In genomic region chr6:21595265-21595950, GRCh38 we compare ENCODE assay signal across 8 cellular contexts. TPM values are rescaled to one million over a fixed set of nuclear protein-coding genes. Genes with fewer than 3 reads are reported as not detected.
A peak's percentile ranks its signal among the peaks of the same experiment; 100 is the strongest.
DNase-seq lines count a peak whose midpoint lies in the region; ATAC-seq, FAIRE-seq and TF ChIP-seq lines count a peak whose summit lies in the region.

No MANE protein-coding gene starts in this region.

- H3K27me3 ChIP-seq in muscle layer of duodenum (ENCODE audit: low read depth, low read length) (no peaks in the 10 kb centered on the region), aorta (ENCODE audit: control insufficient read depth in 1 of 2, insufficient read depth in 2 of 2, low read length in 1 of 2) (no peaks in the 10 kb centered on the region)

- WGBS in A549 (ENCODE audit: missing lambda C conversion rate) = 2% methylated on average over 19 of the region's 95 CpGs
- 1% methylated on average over 61 to 95 of the region's 95 CpGs for WGBS in aorta, 2 donors

- ATAC-seq in A549 (peak in 1 of 2 experiments; percentile 37; a peak in 1 of 6 replicates), HG03135 (IDR thresholded peaks at IDR 0.05; ENCODE audit: unreplicated experiment) (peak; percentile 33), aorta (ENCODE audit: low FRiP score) (no peak), HG03469 (IDR thresholded peaks at IDR 0.05; ENCODE audit: unreplicated experiment) (no peak)

- H3K9me3 ChIP-seq in A549 = no peaks in the 10 kb centered on the region
- H3K9me3 ChIP-seq in muscle layer of duodenum (ENCODE audit: control insufficient read depth in 1 of 2, low read length in 2 of 2) = no peaks in the 10 kb centered on the region
- no peaks in the 10 kb centered on the region for H3K9me3 ChIP-seq in aorta (ENCODE audit: control insufficient read depth, low read length)

- peak overlapping the region; percentile 86 for H3K4me2 ChIP-seq in A549

- intact Hi-C loops in aorta (cut with DNase I) = loop anchor here (5.0 to 10.0 kb wide), 5 partner anchors 289 to 1139 kb away; no protein-coding TSS in a partner anchor

- TF ChIP-seq RAD21 in A549 (conservative IDR thresholded peaks at IDR 0.05 in 1 of 2, IDR thresholded peaks at IDR 0.05 in 1 of 2) = no peak

- FAIRE-seq in A549 (lab: Jason Lieb, UNC) = no peak

- peak overlapping the region; percentile 96 to 97 for H3K27ac ChIP-seq in A549
- H3K27ac ChIP-seq in muscle layer of duodenum (ENCODE audit: low read length) = peak overlapping the region; percentile 85
- H3K27ac ChIP-seq in aorta (ENCODE audit: low read depth in 1 of 2, low read length in 2 of 2) = peak overlapping the region; percentile 91

- no peak for TF ChIP-seq POLR2A in A549 (IDR thresholded peaks at IDR 0.05; ENCODE audit: low read length)

- no peak for TF ChIP-seq EP300 in A549 (IDR thresholded peaks at IDR 0.05)

- no peak for TF ChIP-seq CTCF in A549 (IDR thresholded peaks at IDR 0.05)
- peak; percentile 28; the same call in 2 of the 3 replicates for TF ChIP-seq CTCF in GM12872 (IDR thresholded peaks at IDR 0.05; ENCODE audit: insufficient read depth, low read depth, low read length)
- peak; percentile 14 for TF ChIP-seq CTCF in epithelial cell of esophagus (IDR thresholded peaks at IDR 0.05; ENCODE audit: insufficient read depth, low read depth, low read length, missing control alignments)

- H3K4me3 ChIP-seq in A549 = peak overlapping the region; percentile 83
- peak overlapping the region; percentile 87 for H3K4me3 ChIP-seq in epithelial cell of esophagus (ENCODE audit: low read length)
- peak overlapping the region; percentile 77 for H3K4me3 ChIP-seq in muscle layer of duodenum (ENCODE audit: low read depth in 1 of 2, low read length in 2 of 2)
- H3K4me3 ChIP-seq in aorta (ENCODE audit: low read length in 2 of 2) = peak overlapping the region; percentile 15 to 77

- H3K4me1 ChIP-seq in A549 (peaks cover 22% of the 10 kb centered on the region), muscle layer of duodenum (ENCODE audit: control insufficient read depth in 1 of 2, insufficient read depth in 2 of 2, low read length in 2 of 2) (peaks cover 8 to 12% of the 10 kb centered on the region in 2 donors), aorta (ENCODE audit: control insufficient read depth in 1 of 2, insufficient read depth in 2 of 2, low read length in 2 of 2) (no peaks in the 10 kb centered on the region)

- POLR2A ChIA-PET in A549 (lab: Yijun Ruan, JAX) = interaction anchor here (0.7 to 4.1 kb wide), 7 partner anchors 136 to 1232 kb away, joined by 3 to 39 read pairs (median 22); no protein-coding TSS in a partner anchor

- no peaks in the 10 kb centered on the region for H3K36me3 ChIP-seq in muscle layer of duodenum (ENCODE audit: control insufficient read depth in 1 of 2, insufficient read depth in 2 of 2, low read length in 2 of 2)
- H3K36me3 ChIP-seq in aorta (ENCODE audit: control insufficient read depth in 1 of 2, insufficient read depth in 2 of 2, low read length in 1 of 2) = no peaks in the 10 kb centered on the region

- DNase-seq in A549 (ENCODE audit: low read depth in 1 of 2, low spot score in 1 of 2) = peak in 1 of 2 experiments; percentile 42
- peak; percentile 14 for DNase-seq in UCSD-AML1 (lab: John Stamatoyannopoulos, UW; ENCODE audit: unreplicated experiment)
- peak; percentile 36 for DNase-seq in epithelial cell of esophagus (ENCODE audit: low read depth)
- DNase-seq in aorta = peak; percentile 56 to 82

- CTCF ChIA-PET in A549 (lab: Yijun Ruan, JAX) = interaction anchor here (1.3 kb wide), 1 partner anchor 174 kb away, joined by 3 read pairs; no protein-coding TSS in a partner anchor

TF ChIP-seq in A549, 52 proteins besides CTCF, POLR2A, EP300 and RAD21:
- TF ChIP-seq HDAC2 (IDR thresholded peaks at IDR 0.05) (no peak), RFX5 (IDR thresholded peaks at IDR 0.05) (no peak), ZNF302 (CRISPR knock-in tag; IDR thresholded peaks at IDR 0.05) (no peak), CBX2 (IDR thresholded peaks at IDR 0.05; ENCODE audit: borderline replicate concordance, low read depth) (no peak), MAX (IDR thresholded peaks at IDR 0.05) (peak; percentile 30; the same call in 1 of the 2 replicates), E2F6 (IDR thresholded peaks at IDR 0.05; ENCODE audit: borderline replicate concordance, low read depth) (peak; percentile 33; the same call in 1 of the 2 replicates), SMC3 (IDR thresholded peaks at IDR 0.05) (no peak), MYC (IDR thresholded peaks at IDR 0.05; ENCODE audit: borderline replicate concordance, low read length) (no peak), CHD2 (IDR thresholded peaks at IDR 0.05; ENCODE audit: low read length, partially characterized antibody) (no peak), EHMT2 (IDR thresholded peaks at IDR 0.05; ENCODE audit: low read depth) (no peak)
- TF ChIP-seq, protein P1, sequence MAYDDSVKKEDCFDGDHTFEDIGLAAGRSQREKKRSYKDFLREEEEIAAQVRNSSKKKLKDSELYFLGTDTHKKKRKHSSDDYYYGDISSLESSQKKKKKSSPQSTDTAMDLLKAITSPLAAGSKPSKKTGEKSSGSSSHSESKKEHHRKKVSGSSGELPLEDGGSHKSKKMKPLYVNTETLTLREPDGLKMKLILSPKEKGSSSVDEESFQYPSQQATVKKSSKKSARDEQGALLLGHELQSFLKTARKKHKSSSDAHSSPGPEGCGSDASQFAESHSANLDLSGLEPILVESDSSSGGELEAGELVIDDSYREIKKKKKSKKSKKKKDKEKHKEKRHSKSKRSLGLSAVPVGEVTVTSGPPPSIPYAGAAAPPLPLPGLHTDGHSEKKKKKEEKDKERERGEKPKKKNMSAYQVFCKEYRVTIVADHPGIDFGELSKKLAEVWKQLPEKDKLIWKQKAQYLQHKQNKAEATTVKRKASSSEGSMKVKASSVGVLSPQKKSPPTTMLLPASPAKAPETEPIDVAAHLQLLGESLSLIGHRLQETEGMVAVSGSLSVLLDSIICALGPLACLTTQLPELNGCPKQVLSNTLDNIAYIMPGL (CRISPR knock-in tag; IDR thresholded peaks at IDR 0.05; ENCODE audit: borderline replicate concordance) = no peak
- TF ChIP-seq, protein P2, sequence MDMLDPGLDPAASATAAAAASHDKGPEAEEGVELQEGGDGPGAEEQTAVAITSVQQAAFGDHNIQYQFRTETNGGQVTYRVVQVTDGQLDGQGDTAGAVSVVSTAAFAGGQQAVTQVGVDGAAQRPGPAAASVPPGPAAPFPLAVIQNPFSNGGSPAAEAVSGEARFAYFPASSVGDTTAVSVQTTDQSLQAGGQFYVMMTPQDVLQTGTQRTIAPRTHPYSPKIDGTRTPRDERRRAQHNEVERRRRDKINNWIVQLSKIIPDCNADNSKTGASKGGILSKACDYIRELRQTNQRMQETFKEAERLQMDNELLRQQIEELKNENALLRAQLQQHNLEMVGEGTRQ (IDR thresholded peaks at IDR 0.05) = no peak

RNA-seq across cellular contexts. Expression of gene SOX4, which starts 1.9 kb away (rescaled TPM):
- 26.0 and 26.2 TPM in 2 replicates for polyA plus RNA-seq in A549 (2011; rRNA removed)
- 4.5 and 6.7 TPM in 2 replicates for polyA plus RNA-seq in A549 (2012; cell fraction: cytosol; rRNA removed)
- polyA plus RNA-seq in A549 (2012; cell fraction: nucleus; rRNA removed) = 7.1 and 7.6 TPM in 2 replicates
- 17.5 to 31.0 TPM (median 30.8 TPM) in 3 replicates for polyA plus RNA-seq in A549 (2017; fragmentation: RNase III; extraction: RNeasy Plus Mini Kit Qiagen cat#74134 plus additional on column Dnase treatment)
- polyA minus RNA-seq in A549 (2011; rRNA and poly(A)+ RNA removed) = 17.0 and 18.1 TPM in 2 replicates
- 10 to 100 TPM; 16.0 to 25.2 TPM for total RNA-seq in aorta
- 1 to 10 TPM; 4.3 to 4.5 TPM for polyA plus RNA-seq in aorta
